ENCODE assay signal across 34 cellular contexts in the genomic region with DNA sequence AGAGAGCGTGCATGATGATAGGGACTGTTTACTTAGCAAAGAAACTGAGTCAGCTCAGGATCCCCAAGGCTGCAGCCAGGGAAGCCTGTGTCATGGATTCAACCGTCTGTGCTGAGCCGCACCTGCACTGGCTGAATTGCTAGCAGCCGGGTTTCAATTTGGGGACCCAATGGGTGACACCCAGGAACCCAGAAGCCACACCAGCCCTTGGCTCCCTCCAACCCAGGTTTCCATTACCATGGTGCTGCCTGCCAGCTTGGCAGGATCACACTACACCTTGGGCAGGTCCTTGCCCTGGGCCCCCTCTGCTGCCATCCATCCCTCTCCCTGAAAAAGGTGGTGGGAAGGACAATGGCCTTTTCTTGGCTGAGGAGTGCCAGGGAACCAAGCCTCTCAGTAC.
"Had no signal": no experiment of that assay in that cellular context is flagged by ENCODE, and none has a peak within 500 bp of the region (broad histone marks: within the 10 kb centered on the region; RNA-seq: fewer than 3 reads in every experiment).

No MANE protein-coding gene starts in this region.

- H3K4me1 ChIP-seq: breast epithelium had no signal

- ATAC-seq: activated CD8-positive, alpha-beta T cell treated with anti-CD3 and anti-CD28 coated beads for 36 hours; activated naive CD4-positive, alpha-beta T cell treated with anti-CD3 and anti-CD28 coated beads, Interleukin-2, amount 50 U/mL, for 72 hours; activated T-cell treated with anti-CD3 and anti-CD28 coated beads, Interleukin-2, amount 50 U/mL, for 4 hours; activated T-cell treated with anti-CD3 and anti-CD28 coated beads, Interleukin-2, amount 50 U/mL, for 72 hours; activated T-helper 17 cell treated with anti-CD3 and anti-CD28 coated beads, Interleukin-2, amount 50 U/mL, for 72 hours; body of pancreas had no signal

- H3K36me3 ChIP-seq: adrenal gland, brain microvascular endothelial cell, breast epithelium had no signal

- DNase-seq: activated B cell treated with CpG ODN at 0.5 μM for 24 hours; activated CD4-positive, alpha-beta memory T cell treated with anti-CD3 and anti-CD28 coated beads for 36 hours; activated CD4-positive, alpha-beta T cell treated with anti-CD3 and anti-CD28 coated beads for 4 hours; activated CD4-positive, alpha-beta T cell treated with anti-CD3 and anti-CD28 coated beads, Interleukin-2, amount 10 ng/mL, durations not matched to agents 24 days and 14 days; activated CD4-positive, alpha-beta T cell treated with anti-CD3 and anti-CD28 coated beads, Interleukin-2, amount 50 U/mL, for 1 hour; activated CD4-positive, alpha-beta T cell treated with anti-CD3 and anti-CD28 coated beads, Interleukin-2, amount 50 U/mL, for 4 hours; activated CD4-positive, CD25-positive, alpha-beta regulatory T cell treated with anti-CD3 and anti-CD28 coated beads, Interleukin-2, amount 50 U/mL, for 72 hours; activated CD8-positive, alpha-beta T cell treated with anti-CD3 and anti-CD28 coated beads for 36 hours; activated effector memory CD4-positive, alpha-beta T cell treated with anti-CD3 and anti-CD28 coated beads, Interleukin-2, amount 50 U/mL, for 16 hours; activated gamma-delta T cell treated with Interleukin-2 at 50 U/mL for 16 hours; activated naive CD4-positive, alpha-beta T cell; activated naive CD4-positive, alpha-beta T cell treated with anti-CD3 and anti-CD28 coated beads for 36 hours; activated naive CD4-positive, alpha-beta T cell treated with anti-CD3 and anti-CD28 coated beads, Interleukin-2, amount 50 U/mL, for 16 hours; activated naive CD8-positive, alpha-beta T cell treated with anti-CD3 and anti-CD28 coated beads for 36 hours; activated T-cell treated with anti-CD3 and anti-CD28 coated beads for 4 hours; activated T-cell treated with anti-CD3 and anti-CD28 coated beads, Interleukin-2, amount 50 U/mL, for 1 hour; activated T-cell treated with anti-CD3 and anti-CD28 coated beads, Interleukin-2, amount 50 U/mL, for 4 hours; activated T-cell treated with anti-CD3 and anti-CD28 coated beads, Interleukin-2, amount 50 U/mL, for 72 hours; amniotic stem cell; aorta; body of pancreas; brain microvascular endothelial cell; central memory CD4-positive, alpha-beta T cell; T-helper 1 cell; T-helper 2 cell; T-helper 9 cell had no signal

- H3K9me3 ChIP-seq: adrenal gland, body of pancreas, breast epithelium had no signal

- H3K4me3 Mint-ChIP-seq: activated B cell treated with CpG ODN at 0.5 μM for 24 hours; activated CD4-positive, alpha-beta memory T cell treated with anti-CD3 and anti-CD28 coated beads for 36 hours; activated CD4-positive, alpha-beta T cell treated with anti-CD3 and anti-CD28 coated beads, Interleukin-2, amount 10 ng/mL, durations not matched to agents 24 days and 14 days; activated CD8-positive, alpha-beta T cell treated with anti-CD3 and anti-CD28 coated beads for 36 hours; activated naive CD4-positive, alpha-beta T cell treated with anti-CD3 and anti-CD28 coated beads for 36 hours; activated naive CD8-positive, alpha-beta T cell treated with anti-CD3 and anti-CD28 coated beads for 36 hours; activated T-cell treated with anti-CD3 and anti-CD28 coated beads, Interleukin-2, amount 50 U/mL, for 4 hours; activated T-cell treated with anti-CD3 and anti-CD28 coated beads, Interleukin-2, amount 50 U/mL, for 72 hours; activated T-helper 1 cell treated with anti-CD3 and anti-CD28 coated beads, Interleukin-12 subunit alpha, Interleukin-12 subunit beta, Interleukin-2, Interleukin-4 antibody, amounts not matched to agents 30 ng/mL and 10 ng/mL and 1 ng/mL, durations not matched to agents 14 hours and 24 hours and 36 hours; activated T-helper 17 cell treated with anti-CD3 and anti-CD28 coated beads, Interleukin-2, amount 50 U/mL, for 72 hours; T-helper 1 cell treated with Interleukin-12 subunit alpha and Interleukin-12 subunit beta and Interleukin-4 antibody, amounts not matched to agents 30 μg/mL and 1 μg/mL, for 36 hours; T-helper 2 cell treated with Interferon-gamma antibody and Interleukin-4, amounts not matched to agents 5 μg/mL and 100 μg/mL, for 36 hours had no signal

- H3K27ac Mint-ChIP-seq: activated B cell treated with CpG ODN at 0.5 μM for 24 hours; activated CD4-positive, alpha-beta memory T cell treated with anti-CD3 and anti-CD28 coated beads for 36 hours; activated CD4-positive, alpha-beta T cell treated with anti-CD3 and anti-CD28 coated beads, Interleukin-2, amount 10 ng/mL, durations not matched to agents 24 days and 14 days; activated CD8-positive, alpha-beta T cell treated with anti-CD3 and anti-CD28 coated beads for 36 hours; activated naive CD4-positive, alpha-beta T cell treated with anti-CD3 and anti-CD28 coated beads for 36 hours; activated naive CD4-positive, alpha-beta T cell treated with anti-CD3 and anti-CD28 coated beads, Interleukin-2, amount 50 U/mL, for 72 hours; activated naive CD8-positive, alpha-beta T cell treated with anti-CD3 and anti-CD28 coated beads for 36 hours; activated T-cell treated with anti-CD3 and anti-CD28 coated beads, Interleukin-2, amount 50 U/mL, for 72 hours; activated T-helper 1 cell treated with anti-CD3 and anti-CD28 coated beads, Interleukin-12 subunit alpha, Interleukin-12 subunit beta, Interleukin-2, Interleukin-4 antibody, amounts not matched to agents 30 ng/mL and 10 ng/mL and 1 ng/mL, durations not matched to agents 14 hours and 24 hours and 36 hours; activated T-helper 17 cell treated with anti-CD3 and anti-CD28 coated beads, Interleukin-2, amount 50 U/mL, for 72 hours; T-helper 1 cell treated with Interleukin-12 subunit alpha and Interleukin-12 subunit beta and Interleukin-4 antibody, amounts not matched to agents 30 μg/mL and 1 μg/mL, for 36 hours; T-helper 2 cell treated with Interferon-gamma antibody and Interleukin-4, amounts not matched to agents 5 μg/mL and 100 μg/mL, for 36 hours had no signal

- H3K36me3 Mint-ChIP-seq: activated CD4-positive, alpha-beta memory T cell treated with anti-CD3 and anti-CD28 coated beads for 36 hours; activated naive CD4-positive, alpha-beta T cell treated with anti-CD3 and anti-CD28 coated beads, Interleukin-2, amount 50 U/mL, for 72 hours; activated naive CD8-positive, alpha-beta T cell treated with anti-CD3 and anti-CD28 coated beads for 36 hours had no signal

- H3K9me3 Mint-ChIP-seq: activated B cell treated with CpG ODN at 0.5 μM for 24 hours; activated CD4-positive, alpha-beta memory T cell treated with anti-CD3 and anti-CD28 coated beads for 36 hours; activated CD4-positive, alpha-beta T cell treated with anti-CD3 and anti-CD28 coated beads, Interleukin-2, amount 10 ng/mL, durations not matched to agents 24 days and 14 days; activated CD8-positive, alpha-beta T cell treated with anti-CD3 and anti-CD28 coated beads for 36 hours; activated naive CD4-positive, alpha-beta T cell treated with anti-CD3 and anti-CD28 coated beads for 36 hours; activated naive CD4-positive, alpha-beta T cell treated with anti-CD3 and anti-CD28 coated beads, Interleukin-2, amount 50 U/mL, for 72 hours; activated naive CD8-positive, alpha-beta T cell treated with anti-CD3 and anti-CD28 coated beads for 36 hours; activated T-cell treated with anti-CD3 and anti-CD28 coated beads, Interleukin-2, amount 50 U/mL, for 4 hours; activated T-cell treated with anti-CD3 and anti-CD28 coated beads, Interleukin-2, amount 50 U/mL, for 72 hours; activated T-helper 1 cell treated with anti-CD3 and anti-CD28 coated beads, Interleukin-12 subunit alpha, Interleukin-12 subunit beta, Interleukin-2, Interleukin-4 antibody, amounts not matched to agents 30 ng/mL and 10 ng/mL and 1 ng/mL, durations not matched to agents 14 hours and 24 hours and 36 hours; activated T-helper 17 cell treated with anti-CD3 and anti-CD28 coated beads, Interleukin-2, amount 50 U/mL, for 72 hours; T-helper 1 cell treated with Interleukin-12 subunit alpha and Interleukin-12 subunit beta and Interleukin-4 antibody, amounts not matched to agents 30 μg/mL and 1 μg/mL, for 36 hours; T-helper 2 cell treated with Interferon-gamma antibody and Interleukin-4, amounts not matched to agents 5 μg/mL and 100 μg/mL, for 36 hours had no signal

- H3K4me1 Mint-ChIP-seq: activated CD4-positive, alpha-beta T cell treated with anti-CD3 and anti-CD28 coated beads, Interleukin-2, amount 10 ng/mL, durations not matched to agents 24 days and 14 days; activated naive CD8-positive, alpha-beta T cell treated with anti-CD3 and anti-CD28 coated beads for 36 hours; activated T-helper 17 cell treated with anti-CD3 and anti-CD28 coated beads, Interleukin-2, amount 50 U/mL, for 72 hours had no signal

- H3K27ac ChIP-seq: adrenal gland, body of pancreas, brain microvascular endothelial cell, breast epithelium, VCaP had no signal

- H3K4me3 ChIP-seq: adrenal gland, body of pancreas, breast epithelium had no signal
